ENCODE assay signal across 23 cellular contexts in the genomic region with DNA sequence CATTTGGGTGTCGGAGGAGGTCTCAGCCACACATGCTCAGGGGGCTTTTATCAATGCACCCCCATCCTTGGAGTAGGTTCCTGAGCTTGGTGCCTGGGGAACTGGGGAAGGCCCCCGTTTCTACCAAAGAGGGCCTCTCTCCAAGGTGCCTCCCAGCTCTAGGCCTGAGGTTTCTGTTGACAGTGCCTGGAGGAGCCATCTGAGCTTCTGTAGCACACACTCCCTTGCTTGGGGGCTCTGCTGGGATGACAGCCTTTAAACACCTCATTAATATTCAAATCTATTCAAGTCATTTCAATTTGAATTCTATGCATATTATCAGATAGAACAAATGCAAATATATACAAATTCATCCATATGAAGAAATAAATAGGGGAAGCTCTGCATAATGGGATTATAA. TPM values are rescaled to one million over a fixed set of nuclear protein-coding genes. Genes with fewer than 3 reads are reported as not detected.
DNase-seq lines count a peak whose midpoint lies in the region; ATAC-seq and TF ChIP-seq lines count a peak whose summit lies in the region.
"Had no signal": no experiment of that assay in that cellular context is flagged by ENCODE, and none has a peak within 500 bp of the region (broad histone marks: within the 10 kb centered on the region; RNA-seq: fewer than 3 reads in every experiment).

No MANE protein-coding gene starts in this region.

- H3K79me2 ChIP-seq in PC-9 (ENCODE audit: low read depth), result no peaks in the 10 kb centered on the region

- no peak overlapping the region for H2AFZ ChIP-seq in PC-9

- H3F3A ChIP-seq in PC-9 (ENCODE audit: insufficient read depth, low read depth), result no peaks in the 10 kb centered on the region

- no TSS peak for BruUV-seq in PC-9 (replicated peaks; lab: Mats Ljungman, UMichigan)

- DNase-seq in NCI-H526 treated with DMSO at 0.1 percent for 48 hours (lab: John Stamatoyannopoulos, UW) (peak; percentile 100), caudate nucleus (lab: John Stamatoyannopoulos, UW) (no peak), left colon (no peak), PC-9 (no peak)
- no peak for DNase-seq in effector CD8-positive, alpha-beta T cell (lab: John Stamatoyannopoulos, UW)
- DNase-seq: 8988T; ACHN; AML-193; BE2C; CD4-positive, alpha-beta T cell; CD8-positive, alpha-beta memory T cell; DMS 273 treated with DMSO at 0.1 percent for 48 hours; DMS79; EL; GDM1; GOT3; HFFc6 had no signal

- no peak overlapping the region for H3K4me3 ChIP-seq in PC-9
- H3K4me3 ChIP-seq: A549; BLaER1 treated with 17β-estradiol and CSF1 and Interleukin-3, amounts not matched to agents 10 nM and 100 nM; GM12878; HAP-1 had no signal

- POLR2A ChIA-PET in PC-9 (lab: Charles Lee; ENCODE audit: unreplicated experiment), result no interaction called here

- no peak for TF ChIP-seq CTCF in PC-9 (conservative IDR thresholded peaks at IDR 0.05)

- intact Hi-C loops in left colon (cut with DNase I, micrococcal nuclease), result no loop called here
- intact Hi-C loops in PC-9 (cut with micrococcal nuclease; ENCODE audit: unreplicated experiment), result no loop called here

- H3K27me3 ChIP-seq in layer of hippocampus (ENCODE audit: control insufficient read depth, insufficient read depth, low read length), result no peaks in the 10 kb centered on the region
- peaks cover 45% of the 10 kb centered on the region for H3K27me3 ChIP-seq in PC-9 (ENCODE audit: insufficient read depth, low read depth)
- H3K27me3 ChIP-seq: BLaER1 treated with 17β-estradiol and CSF1 and Interleukin-3, amounts not matched to agents 10 nM and 100 nM had no signal

- no peak overlapping the region for H3K4me2 ChIP-seq in PC-9
- H3K4me2 ChIP-seq: A549; BLaER1 treated with 17β-estradiol and CSF1 and Interleukin-3, amounts not matched to agents 10 nM and 100 nM had no signal

- H3K27ac ChIP-seq in caudate nucleus (ENCODE audit: low read depth, low read length), result peak overlapping the region; percentile 96
- peak overlapping the region; percentile 98 for H3K27ac ChIP-seq in layer of hippocampus (ENCODE audit: low read depth, low read length)
- peak overlapping the region; percentile 97 for H3K27ac ChIP-seq in temporal lobe (ENCODE audit: low read depth, low read length)
- H3K27ac ChIP-seq in PC-9, result no peak overlapping the region
- H3K27ac ChIP-seq: A549; BLaER1 treated with 17β-estradiol and CSF1 and Interleukin-3, amounts not matched to agents 10 nM and 100 nM had no signal

- no peaks in the 10 kb centered on the region for H4K20me1 ChIP-seq in PC-9 (ENCODE audit: insufficient read depth)
- H4K20me1 ChIP-seq: BLaER1 treated with 17β-estradiol and CSF1 and Interleukin-3, amounts not matched to agents 10 nM and 100 nM had no signal

- no peak for ATAC-seq in left colon
- ATAC-seq: A549, GM12878 had no signal

- H3K9me2 ChIP-seq in PC-9 (ENCODE audit: insufficient read depth), result no peaks in the 10 kb centered on the region

- no peaks in the 10 kb centered on the region for H3K9me3 ChIP-seq in PC-9 (ENCODE audit: insufficient read depth, low read depth)
- H3K9me3 ChIP-seq: A549; BE2C; BLaER1 treated with 17β-estradiol and CSF1 and Interleukin-3, amounts not matched to agents 10 nM and 100 nM; HAP-1 had no signal

- CTCF ChIA-PET in PC-9 (lab: Charles Lee), result no interaction called here

- H3K36me3 ChIP-seq in PC-9 (ENCODE audit: low read depth), result no peaks in the 10 kb centered on the region
- H3K36me3 ChIP-seq: BE2C; BLaER1 treated with 17β-estradiol and CSF1 and Interleukin-3, amounts not matched to agents 10 nM and 100 nM; HAP-1 had no signal

- no peaks in the 10 kb centered on the region for H3K4me1 ChIP-seq in PC-9 (replicated peaks; ENCODE audit: insufficient read depth)
- H3K4me1 ChIP-seq: A549; BE2C; BLaER1 treated with 17β-estradiol and CSF1 and Interleukin-3, amounts not matched to agents 10 nM and 100 nM; HAP-1 had no signal

RNA-seq across cellular contexts. Expression of gene KIRREL3, which starts 18.9 kb away (rescaled TPM):
- 19.7 TPM for total RNA-seq in temporal lobe
- 1 to 10 TPM; 1.2 to 1.3 TPM for total RNA-seq in left colon
- 1.9 and 2.2 TPM in 2 replicates for total RNA-seq in PC-9 (2021)
- total RNA-seq: CD4-positive, alpha-beta T cell; CD8-positive, alpha-beta memory T cell had no signal
